Comparison of ENCODE assay signal across 10 cellular contexts in genomic region chr5:395156-395920, GRCh38. TPM values are rescaled to one million over a fixed set of nuclear protein-coding genes. Genes with fewer than 3 reads are reported as not detected.
DNase-seq lines count a peak whose midpoint lies in the region; ATAC-seq and TF ChIP-seq lines count a peak whose summit lies in the region.
"Had no signal": no experiment of that assay in that cellular context is flagged by ENCODE, and none has a peak within 500 bp of the region (broad histone marks: within the 10 kb centered on the region; RNA-seq: fewer than 3 reads in every experiment).

No MANE protein-coding gene starts in this region.

- no peaks in the 10 kb centered on the region for H3K27me3 ChIP-seq in left ventricle myocardium inferior (ENCODE audit: low read depth)
- H3K27me3 ChIP-seq in aorta (ENCODE audit: control insufficient read depth in 1 of 2, insufficient read depth in 2 of 2, low read length in 1 of 2), result no peaks in the 10 kb centered on the region
- H3K27me3 ChIP-seq in breast epithelium, result no peaks in the 10 kb centered on the region

- no peak for TF ChIP-seq CTCF in left ventricle myocardium inferior (IDR thresholded peaks at IDR 0.05; ENCODE audit: borderline replicate concordance)
- no peak for TF ChIP-seq CTCF in breast epithelium (IDR thresholded peaks at IDR 0.05)

- no peaks in the 10 kb centered on the region for H3K27me3 Mint-ChIP-seq in activated naive CD8-positive, alpha-beta T cell treated with anti-CD3 and anti-CD28 coated beads, Interleukin-2, amount 10 ng/mL, durations not matched to agents 7 days and 5 days

- H3K4me3 Mint-ChIP-seq in activated naive CD8-positive, alpha-beta T cell treated with anti-CD3 and anti-CD28 coated beads, Interleukin-2, amount 10 ng/mL, durations not matched to agents 7 days and 5 days, result no peak overlapping the region
- H3K4me3 Mint-ChIP-seq: CD4-positive, alpha-beta memory T cell had no signal

- no peaks in the 10 kb centered on the region for H3K9me3 Mint-ChIP-seq in activated naive CD8-positive, alpha-beta T cell treated with anti-CD3 and anti-CD28 coated beads, Interleukin-2, amount 10 ng/mL, durations not matched to agents 7 days and 5 days
- H3K9me3 Mint-ChIP-seq: activated T-cell treated with anti-CD3 and anti-CD28 coated beads, Interleukin-2, amount 50 U/mL, for 72 hours; CD4-positive, alpha-beta memory T cell had no signal

- no peaks in the 10 kb centered on the region for H3K36me3 ChIP-seq in left ventricle myocardium inferior
- no peaks in the 10 kb centered on the region for H3K36me3 ChIP-seq in aorta (ENCODE audit: control insufficient read depth in 1 of 2, insufficient read depth in 2 of 2, low read length in 1 of 2)
- H3K36me3 ChIP-seq in breast epithelium, result no peaks in the 10 kb centered on the region

- WGBS in aorta, 2 donors, result 74 to 79% methylated on average over 20 to 21 of the region's 21 CpGs

- ATAC-seq in activated naive CD8-positive, alpha-beta T cell treated with anti-CD3 and anti-CD28 coated beads, Interleukin-2, amount 10 ng/mL, durations not matched to agents 7 days and 5 days (ENCODE audit: low read depth), result no peak
- no peak for ATAC-seq in aorta (ENCODE audit: low FRiP score)
- ATAC-seq: activated T-cell treated with anti-CD3 and anti-CD28 coated beads, Interleukin-2, amount 50 U/mL, for 72 hours had no signal

- H3K27ac ChIP-seq in left ventricle myocardium inferior (replicated peaks), result no peak overlapping the region
- H3K27ac ChIP-seq in aorta (ENCODE audit: low read depth in 1 of 2, low read length in 2 of 2), result no peak overlapping the region
- no peak overlapping the region for H3K27ac ChIP-seq in breast epithelium

- POLR2A ChIA-PET in activated naive CD8-positive, alpha-beta T cell treated with anti-CD3 and anti-CD28 coated beads, Interleukin-2, amount 10 ng/mL, durations not matched to agents 7 days and 5 days (lab: Charles Lee), result interaction anchor here (0.6 to 1.6 kb wide), 2 partner anchors 28 to 47 kb away, joined by 3 read pairs; no protein-coding TSS in a partner anchor

- peaks cover 39% of the 10 kb centered on the region for H3K4me1 Mint-ChIP-seq in activated naive CD8-positive, alpha-beta T cell treated with anti-CD3 and anti-CD28 coated beads, Interleukin-2, amount 10 ng/mL, durations not matched to agents 7 days and 5 days

- TF ChIP-seq POLR2A in breast epithelium (IDR thresholded peaks at IDR 0.05), result no peak

- no peak overlapping the region for H3K4me3 ChIP-seq in left ventricle myocardium inferior
- H3K4me3 ChIP-seq in aorta (ENCODE audit: low read length in 2 of 2), result no peak overlapping the region
- H3K4me3 ChIP-seq in breast epithelium, result no peak overlapping the region

- H3K27ac Mint-ChIP-seq in activated naive CD8-positive, alpha-beta T cell treated with anti-CD3 and anti-CD28 coated beads, Interleukin-2, amount 10 ng/mL, durations not matched to agents 7 days and 5 days, result peak overlapping the region; percentile 65
- H3K27ac Mint-ChIP-seq: activated T-cell treated with anti-CD3 and anti-CD28 coated beads, Interleukin-2, amount 50 U/mL, for 72 hours had no signal

- peaks cover 15% of the 10 kb centered on the region for H3K36me3 Mint-ChIP-seq in activated naive CD8-positive, alpha-beta T cell treated with anti-CD3 and anti-CD28 coated beads, Interleukin-2, amount 10 ng/mL, durations not matched to agents 7 days and 5 days
- H3K36me3 Mint-ChIP-seq: CD4-positive, alpha-beta memory T cell had no signal

- peaks cover 14% of the 10 kb centered on the region for H3K4me1 ChIP-seq in left ventricle myocardium inferior
- no peaks in the 10 kb centered on the region for H3K4me1 ChIP-seq in aorta (ENCODE audit: control insufficient read depth in 1 of 2, insufficient read depth in 2 of 2, low read length in 2 of 2)
- H3K4me1 ChIP-seq in breast epithelium, result no peaks in the 10 kb centered on the region

- DNase-seq in cardiac septum (ENCODE audit: low spot score) (peak; percentile 36), left ventricle myocardium inferior (no peak), left kidney (ENCODE audit: low read depth, low spot score) (peak; percentile 63), aorta (peak; percentile 33 to 43), medulla oblongata (ENCODE audit: extremely low spot score) (no peak), breast epithelium (ENCODE audit: low spot score in 2 of 2) (no peak), SIG-M5 (lab: John Stamatoyannopoulos, UW) (no peak)
- DNase-seq in activated naive CD8-positive, alpha-beta T cell treated with anti-CD3 and anti-CD28 coated beads, Interleukin-2, amount 10 ng/mL, durations not matched to agents 7 days and 5 days, result no peak
- DNase-seq: activated T-cell treated with anti-CD3 and anti-CD28 coated beads, Interleukin-2, amount 50 U/mL, for 72 hours; CD4-positive, alpha-beta memory T cell had no signal

- no peaks in the 10 kb centered on the region for H3K9me3 ChIP-seq in left ventricle myocardium inferior (replicated peaks)
- H3K9me3 ChIP-seq in aorta (ENCODE audit: control insufficient read depth, low read length), result no peaks in the 10 kb centered on the region
- H3K9me3 ChIP-seq in breast epithelium, result no peaks in the 10 kb centered on the region

- intact Hi-C loops in cardiac septum (cut with DNase I), result no loop called here
- intact Hi-C loops in left ventricle myocardium inferior (cut with micrococcal nuclease), result no loop called here
- intact Hi-C loops in aorta (cut with DNase I), result no loop called here
- intact Hi-C loops in breast epithelium (cut with DNase I; ENCODE audit: low total_unique reads), result no loop called here

RNA-seq across cellular contexts. Expression of gene EXOC3, which starts 47.6 kb away (rescaled TPM):
- total RNA-seq in cardiac septum (42.9 TPM), left ventricle myocardium inferior (46.2 TPM), aorta (10 to 100 TPM; 54.6 to 65.2 TPM), breast epithelium (10 to 100 TPM; 49.8 to 63.7 (median 53.3) TPM)
- 10 to 100 TPM; 72.4 to 77.5 TPM for total RNA-seq in activated naive CD8-positive, alpha-beta T cell treated with anti-CD3 and anti-CD28 coated beads, Interleukin-2, amount 10 ng/mL, durations not matched to agents 7 days and 5 days
- 10 to 100 TPM; 31.3 to 88.9 TPM for polyA plus RNA-seq in aorta

Comparison
In these comparisons a context has a peak if more than half of its experiments do, and no peak if none do; other contexts are left out.
1. DNase-seq: peak in cardiac septum (single experiment), left kidney (single experiment) and aorta (2 of 2); none in left ventricle myocardium inferior (single experiment), activated naive CD8-positive, alpha-beta T cell treated with anti-CD3 and anti-CD28 coated beads, Interleukin-2, amount 10 ng/mL, durations not matched to agents 7 days and 5 days (single experiment), medulla oblongata (single experiment), breast epithelium (0 of 2) and SIG-M5 (single experiment).